16 cellular contexts compared by ENCODE assay signal in genomic region chr12:131056626-131057025, GRCh38.
DNase-seq lines count a peak whose midpoint lies in the region; ATAC-seq and TF ChIP-seq lines count a peak whose summit lies in the region.
"Had no signal": no experiment of that assay in that cellular context is flagged by ENCODE, and none has a peak within 500 bp of the region (broad histone marks: within the 10 kb centered on the region; RNA-seq: fewer than 3 reads in every experiment).

No MANE protein-coding gene starts in this region.

- H3K27ac Mint-ChIP-seq in H9 (no peak overlapping the region), nephron progenitor cell (peak overlapping the region; percentile 5)
- H3K27ac Mint-ChIP-seq: CD8-positive, alpha-beta memory T cell had no signal

- no peak for ATAC-seq in body of pancreas
- no peak for ATAC-seq in esophagus mucosa
- ATAC-seq: A549 had no signal

- no peak overlapping the region for H3K18ac ChIP-seq in H9 (ENCODE audit: insufficient read length, low read depth, low read length)

- H3K56ac ChIP-seq in H9 (ENCODE audit: insufficient read length, low read depth, low read length), result no peak overlapping the region

- DNase-seq in H9 (peak; percentile 13), islet precursor cell (peak; percentile 38), nephron progenitor cell (no peak), body of pancreas (no peak), cortex of kidney (lab: John Stamatoyannopoulos, UW) (no peak), epidermal melanocyte (ENCODE audit: insufficient read length, low spot score) (no peak)
- DNase-seq: BE2C, DND-41, GF-D8, GM23248, IMR-90 had no signal

- intact Hi-C loops in body of pancreas (cut with DNase I), result no loop called here

- no peak overlapping the region for H3K23ac ChIP-seq in H9 (ENCODE audit: insufficient read length, low read depth, low read length)

- no peak overlapping the region for H3K14ac ChIP-seq in H9 (ENCODE audit: insufficient read depth, low read length)

- peaks cover 0 to 3% (median under 1%) of the 10 kb centered on the region in 11 experiments; a peak in 6 of 22 replicates for H3K9me3 ChIP-seq in BLaER1 treated with 17β-estradiol and CSF1 and Interleukin-3, amounts not matched to agents 10 nM and 100 nM (replicated peaks in 1 of 11)
- H3K9me3 ChIP-seq in H9 (ENCODE audit: control insufficient read depth, low read depth, low read length) (no peaks in the 10 kb centered on the region), body of pancreas (no peaks in the 10 kb centered on the region)
- H3K9me3 ChIP-seq: A549, BE2C, Caco-2 had no signal

- no peaks in the 10 kb centered on the region for H4K20me1 ChIP-seq in BLaER1 treated with 17β-estradiol and CSF1 and Interleukin-3, amounts not matched to agents 10 nM and 100 nM
- H4K20me1 ChIP-seq in H9 (ENCODE audit: control insufficient read depth, insufficient read depth, insufficient read length), result no peaks in the 10 kb centered on the region

- H3K23me2 ChIP-seq in H9 (ENCODE audit: insufficient read length, low read depth, low read length, poor library complexity, severe bottlenecking), result no peaks in the 10 kb centered on the region

- no peak overlapping the region for H2AFZ ChIP-seq in H9 (ENCODE audit: low read length)
- H2AFZ ChIP-seq: GM23248 had no signal

- no peaks in the 10 kb centered on the region for H3K9me3 Mint-ChIP-seq in H9
- no peaks in the 10 kb centered on the region for H3K9me3 Mint-ChIP-seq in nephron progenitor cell
- H3K9me3 Mint-ChIP-seq: CD8-positive, alpha-beta memory T cell had no signal

- WGBS in H9 (ENCODE audit: extremely low coverage, insufficient read length, low lambda C conversion rate), result no CpG with 5 or more reads among the region's 10 CpGs
- WGBS in body of pancreas, 2 donors, result 72 to 77% methylated on average over 10 of the region's 10 CpGs

- no peak overlapping the region for H3T11ph ChIP-seq in H9 (ENCODE audit: low read length)

- no peaks in the 10 kb centered on the region for H3K79me2 ChIP-seq in H9 (ENCODE audit: insufficient read depth, low read length)

- TF ChIP-seq CTCF in H9 (conservative IDR thresholded peaks at IDR 0.05), result no peak
- TF ChIP-seq CTCF in nephron progenitor cell (IDR thresholded peaks at IDR 0.05), result no peak
- TF ChIP-seq CTCF in body of pancreas (IDR thresholded peaks at IDR 0.05), result no peak

- H3K4me1 Mint-ChIP-seq in H9 (peaks cover 4 to 6% of the 10 kb centered on the region in 2 experiments), nephron progenitor cell (peaks cover 71% of the 10 kb centered on the region)

- no peak overlapping the region for H2BK12ac ChIP-seq in H9 (ENCODE audit: insufficient read length, low read depth, low read length)

- H3K4ac ChIP-seq in H9 (ENCODE audit: low read depth, low read length), result no peak overlapping the region

- no peak overlapping the region for H2BK120ac ChIP-seq in H9 (ENCODE audit: low read depth, low read length, poor library complexity, severe bottlenecking)

- H4K91ac ChIP-seq in H9 (ENCODE audit: insufficient read length, low read depth, low read length), result no peak overlapping the region

- no peak overlapping the region for H3K4me3 Mint-ChIP-seq in H9
- no peak overlapping the region for H3K4me3 Mint-ChIP-seq in nephron progenitor cell
- H3K4me3 Mint-ChIP-seq: CD8-positive, alpha-beta memory T cell had no signal

- H3K36me3 ChIP-seq in BLaER1 treated with 17β-estradiol and CSF1 and Interleukin-3, amounts not matched to agents 10 nM and 100 nM, result no peaks in the 10 kb centered on the region
- H3K36me3 ChIP-seq in body of pancreas (replicated peaks in 1 of 2; ENCODE audit: insufficient read depth in 1 of 2, low read depth in 2 of 2), result no peaks in the 10 kb centered on the region
- H3K36me3 ChIP-seq: BE2C had no signal

- H3K4me1 ChIP-seq in BLaER1 treated with 17β-estradiol and CSF1 and Interleukin-3, amounts not matched to agents 10 nM and 100 nM, result peaks cover 42 to 100% (median 100%) of the 10 kb centered on the region in 10 experiments
- no peaks in the 10 kb centered on the region for H3K4me1 ChIP-seq in H9 (ENCODE audit: insufficient read depth, low read length)
- H3K4me1 ChIP-seq in body of pancreas, result no peaks in the 10 kb centered on the region
- H3K4me1 ChIP-seq: A549, BE2C, Caco-2 had no signal

- H3K27ac ChIP-seq in BLaER1 treated with 17β-estradiol and CSF1 and Interleukin-3, amounts not matched to agents 10 nM and 100 nM, result peak overlapping the region in 4 of 11 experiments; percentile 7 to 92 (median 58); a peak in 5 of 22 replicates
- no peak overlapping the region for H3K27ac ChIP-seq in H9 (ENCODE audit: insufficient read length, low read depth, low read length)
- no peak overlapping the region for H3K27ac ChIP-seq in body of pancreas
- H3K27ac ChIP-seq: A549, GM23248 had no signal

- no peak overlapping the region for H3K4me3 ChIP-seq in BLaER1 treated with 17β-estradiol and CSF1 and Interleukin-3, amounts not matched to agents 10 nM and 100 nM
- no peak overlapping the region for H3K4me3 ChIP-seq in body of pancreas
- H3K4me3 ChIP-seq: A549, GM23248 had no signal

- no peak overlapping the region for H2AK5ac ChIP-seq in H9 (ENCODE audit: insufficient read length, low read length)

- peak overlapping the region in 4 of 11 experiments; percentile 51 to 68 (median 63); a peak in 5 of 22 replicates for H3K9ac ChIP-seq in BLaER1 treated with 17β-estradiol and CSF1 and Interleukin-3, amounts not matched to agents 10 nM and 100 nM
- no peak overlapping the region for H3K9ac ChIP-seq in H9 (ENCODE audit: extremely low read depth, insufficient read length, low read length)
- H3K9ac ChIP-seq: GM23248 had no signal

- no peak overlapping the region for H2BK5ac ChIP-seq in H9 (ENCODE audit: insufficient read length, low read length)

- H3K27me3 ChIP-seq in BLaER1 treated with 17β-estradiol and CSF1 and Interleukin-3, amounts not matched to agents 10 nM and 100 nM, result peaks cover 0 to 67% (median 11%) of the 10 kb centered on the region in 11 experiments; a peak in 13 of 22 replicates
- H3K27me3 ChIP-seq in H9 (ENCODE audit: insufficient read depth, low read length) (no peaks in the 10 kb centered on the region), body of pancreas (no peaks in the 10 kb centered on the region)

- H3K4me2 ChIP-seq in BLaER1 treated with 17β-estradiol and CSF1 and Interleukin-3, amounts not matched to agents 10 nM and 100 nM, result peak overlapping the region; percentile 47 to 95 (median 80); a peak in 20 of 22 replicates
- H3K4me2 ChIP-seq in H9 (ENCODE audit: insufficient read depth, insufficient read length, low read length), result no peak overlapping the region
- H3K4me2 ChIP-seq: A549 had no signal

- H2BK15ac ChIP-seq in H9 (ENCODE audit: low read depth, low read length), result no peak overlapping the region

- H2BK20ac ChIP-seq in H9 (ENCODE audit: low read depth, low read length, poor library complexity, severe bottlenecking), result no peak overlapping the region

- no peaks in the 10 kb centered on the region for H3K36me3 Mint-ChIP-seq in H9 (ENCODE audit: insufficient read depth in 1 of 3, low read depth in 3 of 3)
- H3K36me3 Mint-ChIP-seq in nephron progenitor cell (ENCODE audit: low read depth), result no peaks in the 10 kb centered on the region
- H3K36me3 Mint-ChIP-seq: CD8-positive, alpha-beta memory T cell had no signal

- peaks cover 3% of the 10 kb centered on the region for H3K27me3 Mint-ChIP-seq in H9 (ENCODE audit: low read depth)
- peaks cover 26% of the 10 kb centered on the region for H3K27me3 Mint-ChIP-seq in nephron progenitor cell (ENCODE audit: low read depth, poor library complexity)

- TF ChIP-seq POLR2A in body of pancreas (IDR thresholded peaks at IDR 0.05), result no peak

- no peak overlapping the region for H4K5ac ChIP-seq in H9 (ENCODE audit: insufficient read length, low read depth, low read length)

- no peaks in the 10 kb centered on the region for H3K79me1 ChIP-seq in H9 (ENCODE audit: insufficient read depth, low read depth, low read length, poor library complexity, severe bottlenecking)

- no peak overlapping the region for H4K8ac ChIP-seq in H9 (replicated peaks; ENCODE audit: insufficient read length, low read depth, low read length)

Comparison
In these comparisons a context has a peak if more than half of its experiments do, and no peak if none do; other contexts are left out.
1. DNase-seq: peak in H9 (single experiment) and islet precursor cell (single experiment); none in nephron progenitor cell (single experiment), body of pancreas (0 of 4), cortex of kidney (single experiment) and epidermal melanocyte (single experiment).